In the genomic region with DNA sequence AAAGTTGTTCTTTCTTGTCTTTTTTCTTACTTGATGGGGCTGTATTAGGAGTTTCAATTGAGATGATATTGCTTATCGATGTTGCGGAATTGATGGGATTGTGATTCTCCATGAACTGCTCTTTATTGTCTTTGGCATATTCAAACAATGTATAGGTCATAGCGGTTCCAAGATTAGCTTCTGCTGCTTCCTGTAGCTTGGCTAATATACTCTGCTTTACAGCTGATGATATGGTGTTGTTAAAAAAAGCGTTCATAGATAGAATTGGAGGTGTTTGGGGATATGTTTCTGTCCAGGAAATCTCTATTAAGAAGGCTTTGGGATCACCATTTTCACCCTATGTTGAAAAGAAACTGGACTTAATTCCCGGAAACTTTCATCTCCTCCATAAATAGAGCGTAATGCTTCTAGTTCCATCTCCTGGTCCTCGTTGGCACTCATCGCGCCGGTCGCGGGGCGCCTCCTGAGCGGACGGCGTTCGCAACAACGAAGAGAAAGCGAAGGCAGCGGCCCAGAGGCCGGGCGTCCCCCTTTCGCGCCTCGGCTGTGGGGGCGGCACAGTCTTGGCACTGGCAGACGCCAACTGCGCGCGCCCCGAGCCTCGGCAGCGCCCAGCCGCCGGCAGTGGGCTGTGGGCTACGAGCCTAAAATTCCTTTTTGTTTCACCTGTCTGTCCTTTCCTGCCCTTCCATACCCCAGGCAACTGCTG, we compare ENCODE assay signal across 8 cellular contexts.
A peak's percentile ranks its signal among the peaks of the same experiment; 100 is the strongest.
DNase-seq lines count a peak whose midpoint lies in the region; ATAC-seq, FAIRE-seq and TF ChIP-seq lines count a peak whose summit lies in the region.
"Not testable (repeated sequence)": the region's sequence is repeated elsewhere in the genome, so short reads cannot be mapped to it uniquely, and the experiment has no call there.

No MANE protein-coding gene starts in this region.

- CTCF ChIA-PET in WTC11 (lab: Charles Lee): not testable (repeated sequence)

- not testable (repeated sequence) for H3K4me3 ChIP-seq in body of pancreas
- H3K4me3 ChIP-seq in left ventricle myocardium inferior: peak overlapping the region; percentile 60
- peak overlapping the region; percentile 5 to 9 for H3K4me3 ChIP-seq in prostate gland

- peak; percentile 30 for FAIRE-seq in urothelium cell line (lab: Jason Lieb, UNC)

- ATAC-seq in GM18511 (IDR thresholded peaks at IDR 0.05; ENCODE audit: unreplicated experiment): peak; percentile 75
- peak; percentile 68 for ATAC-seq in GM21717 (IDR thresholded peaks at IDR 0.05; ENCODE audit: unreplicated experiment)
- ATAC-seq in HG03280 (IDR thresholded peaks at IDR 0.05; ENCODE audit: unreplicated experiment): peak; percentile 90
- peak; percentile 98 for ATAC-seq in WTC11
- ATAC-seq in body of pancreas: peak; percentile 72

- H3K4me3 Mint-ChIP-seq in WTC11: peak overlapping the region; percentile 58

- not testable (repeated sequence) for H3K36me3 ChIP-seq in body of pancreas (replicated peaks in 1 of 2; ENCODE audit: insufficient read depth in 1 of 2, low read depth in 2 of 2); left ventricle myocardium inferior; prostate gland

- not testable (repeated sequence) for H3K4me1 ChIP-seq in body of pancreas; left ventricle myocardium inferior; prostate gland (replicated peaks)

- not testable (repeated sequence) for H3K4me1 Mint-ChIP-seq in WTC11

- H3K27me3 Mint-ChIP-seq in WTC11 (ENCODE audit: low read depth): peaks cover 36% of the 10 kb centered on the region

- intact Hi-C loops in body of pancreas (cut with DNase I); left ventricle myocardium inferior (cut with micrococcal nuclease); prostate gland (cut with DNase I): not testable (repeated sequence)

- not testable (repeated sequence) for H3K27ac ChIP-seq in body of pancreas; left ventricle myocardium inferior (replicated peaks); prostate gland

- not testable (repeated sequence) for DNase-seq in WTC11 (ENCODE audit: low spot score); body of pancreas; left ventricle myocardium inferior; prostate gland (ENCODE audit: low spot score); urothelium cell line (ENCODE audit: low spot score)

- WGBS in body of pancreas, 2 donors: 20 to 21% methylated on average over 36 of the region's 36 CpGs
- WGBS in prostate gland: 20% methylated on average over 36 of the region's 36 CpGs

- not testable (repeated sequence) for H3K36me3 Mint-ChIP-seq in WTC11

- not testable (repeated sequence) for TF ChIP-seq CTCF in WTC11 (IDR thresholded peaks at IDR 0.05); body of pancreas (IDR thresholded peaks at IDR 0.05); left ventricle myocardium inferior (IDR thresholded peaks at IDR 0.05; ENCODE audit: borderline replicate concordance); prostate gland (IDR thresholded peaks at IDR 0.05)

- not testable (repeated sequence) for H3K27ac Mint-ChIP-seq in WTC11

- not testable (repeated sequence) for TF ChIP-seq POLR2A in body of pancreas (IDR thresholded peaks at IDR 0.05); prostate gland (IDR thresholded peaks at IDR 0.05)

- H3K9me3 ChIP-seq in body of pancreas; left ventricle myocardium inferior (replicated peaks); prostate gland: not testable (repeated sequence)

- POLR2A ChIA-PET in WTC11 (lab: Charles Lee): not testable (repeated sequence)

- not testable (repeated sequence) for H3K27me3 ChIP-seq in body of pancreas; prostate gland (replicated peaks; ENCODE audit: insufficient read depth)
- peaks cover 10% of the 10 kb centered on the region for H3K27me3 ChIP-seq in left ventricle myocardium inferior (ENCODE audit: low read depth)

- H3K9me3 Mint-ChIP-seq in WTC11: not testable (repeated sequence)
